Comparison of ENCODE assay signal across 22 cellular contexts in the genomic region with DNA sequence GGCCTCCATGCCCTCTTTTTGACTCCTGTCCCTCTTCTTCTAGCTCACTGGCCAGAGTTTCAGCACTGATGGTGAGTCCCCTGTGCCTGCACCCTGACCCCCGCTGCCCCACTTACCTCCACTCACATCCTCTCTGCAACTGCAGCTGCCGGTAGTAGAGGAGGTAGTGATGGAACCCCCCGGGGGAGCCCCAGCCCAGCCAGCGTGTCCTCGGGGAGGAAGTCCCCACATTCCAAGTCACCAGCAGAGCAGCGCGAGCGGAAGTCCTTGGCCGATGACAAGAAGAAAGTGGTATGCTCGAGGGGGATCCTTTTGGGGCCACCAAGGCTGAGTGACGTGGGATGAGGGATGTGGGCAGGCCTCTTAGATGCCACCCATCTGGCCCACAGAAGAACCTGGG.
"Had no signal": no experiment of that assay in that cellular context is flagged by ENCODE, and none has a peak within 500 bp of the region (broad histone marks: within the 10 kb centered on the region; RNA-seq: fewer than 3 reads in every experiment).

No MANE protein-coding gene starts in this region.

- H3K4me3 Mint-ChIP-seq: activated CD4-positive, alpha-beta memory T cell treated with anti-CD3 and anti-CD28 coated beads for 36 hours; activated CD4-positive, alpha-beta T cell treated with anti-CD3 and anti-CD28 coated beads, Interleukin-2, amount 10 ng/mL, durations not matched to agents 7 days and 5 days; activated naive CD4-positive, alpha-beta T cell treated with anti-CD3 and anti-CD28 coated beads, Interleukin-2, amount 10 ng/mL, durations not matched to agents 7 days and 5 days; activated naive CD8-positive, alpha-beta T cell treated with anti-CD3 and anti-CD28 coated beads for 36 hours; activated T-cell treated with anti-CD3 and anti-CD28 coated beads, Interleukin-2, amount 50 U/mL, for 4 hours; T-helper 17 cell; WTC11 had no signal

- ATAC-seq: activated T-cell treated with anti-CD3 and anti-CD28 coated beads, Interleukin-2, amount 50 U/mL, for 4 hours; T-helper 17 cell; WTC11 had no signal

- H3K9me3 Mint-ChIP-seq: activated CD4-positive, alpha-beta memory T cell treated with anti-CD3 and anti-CD28 coated beads for 36 hours; activated CD4-positive, alpha-beta T cell treated with anti-CD3 and anti-CD28 coated beads, Interleukin-2, amount 10 ng/mL, durations not matched to agents 7 days and 5 days; activated naive CD4-positive, alpha-beta T cell treated with anti-CD3 and anti-CD28 coated beads, Interleukin-2, amount 10 ng/mL, durations not matched to agents 7 days and 5 days; activated naive CD8-positive, alpha-beta T cell treated with anti-CD3 and anti-CD28 coated beads for 36 hours; activated T-cell treated with anti-CD3 and anti-CD28 coated beads, Interleukin-2, amount 50 U/mL, for 4 hours; WTC11 had no signal

- DNase-seq: activated CD4-positive, alpha-beta memory T cell treated with anti-CD3 and anti-CD28 coated beads for 36 hours; activated CD4-positive, alpha-beta T cell treated with anti-CD3 and anti-CD28 coated beads for 1 hour; activated CD4-positive, alpha-beta T cell treated with anti-CD3 and anti-CD28 coated beads, Interleukin-2, amount 10 ng/mL, durations not matched to agents 7 days and 5 days; activated CD8-positive, alpha-beta memory T cell treated with anti-CD3 and anti-CD28 coated beads for 24 hours; activated gamma-delta T cell; activated naive CD4-positive, alpha-beta T cell treated with anti-CD3 and anti-CD28 coated beads, Interleukin-2, amount 10 ng/mL, durations not matched to agents 7 days and 5 days; activated naive CD8-positive, alpha-beta T cell treated with anti-CD3 and anti-CD28 coated beads for 36 hours; activated T-cell treated with anti-CD3 and anti-CD28 coated beads, Interleukin-2, amount 50 U/mL, for 4 hours; brain microvascular endothelial cell; MG63; NCI-H1105 treated with DMSO at 0.1 percent for 48 hours; NCI-H1436 treated with DMSO at 0.1 percent for 48 hours; NCI-H187; NCI-H2081 treated with DMSO at 0.1 percent for 48 hours; NCI-H446; NCI-H524; PC-9; SHP77 treated with DMSO at 0.1 percent for 48 hours; T-helper 17 cell; T-helper 9 cell had no signal

- H3K27ac Mint-ChIP-seq: activated CD4-positive, alpha-beta memory T cell treated with anti-CD3 and anti-CD28 coated beads for 36 hours; activated CD4-positive, alpha-beta T cell treated with anti-CD3 and anti-CD28 coated beads, Interleukin-2, amount 10 ng/mL, durations not matched to agents 7 days and 5 days; activated naive CD4-positive, alpha-beta T cell treated with anti-CD3 and anti-CD28 coated beads, Interleukin-2, amount 10 ng/mL, durations not matched to agents 7 days and 5 days; activated naive CD8-positive, alpha-beta T cell treated with anti-CD3 and anti-CD28 coated beads for 36 hours; T-helper 17 cell; WTC11 had no signal

- H3K4me3 ChIP-seq: cardiac muscle cell, MG63, PC-9 had no signal

- H3K27me3 Mint-ChIP-seq: activated CD4-positive, alpha-beta memory T cell treated with anti-CD3 and anti-CD28 coated beads for 36 hours; activated CD4-positive, alpha-beta T cell treated with anti-CD3 and anti-CD28 coated beads, Interleukin-2, amount 10 ng/mL, durations not matched to agents 7 days and 5 days; activated naive CD4-positive, alpha-beta T cell treated with anti-CD3 and anti-CD28 coated beads, Interleukin-2, amount 10 ng/mL, durations not matched to agents 7 days and 5 days; activated naive CD8-positive, alpha-beta T cell treated with anti-CD3 and anti-CD28 coated beads for 36 hours; T-helper 17 cell had no signal
